ENCODE assay signal across 35 cellular contexts in the genomic region with DNA sequence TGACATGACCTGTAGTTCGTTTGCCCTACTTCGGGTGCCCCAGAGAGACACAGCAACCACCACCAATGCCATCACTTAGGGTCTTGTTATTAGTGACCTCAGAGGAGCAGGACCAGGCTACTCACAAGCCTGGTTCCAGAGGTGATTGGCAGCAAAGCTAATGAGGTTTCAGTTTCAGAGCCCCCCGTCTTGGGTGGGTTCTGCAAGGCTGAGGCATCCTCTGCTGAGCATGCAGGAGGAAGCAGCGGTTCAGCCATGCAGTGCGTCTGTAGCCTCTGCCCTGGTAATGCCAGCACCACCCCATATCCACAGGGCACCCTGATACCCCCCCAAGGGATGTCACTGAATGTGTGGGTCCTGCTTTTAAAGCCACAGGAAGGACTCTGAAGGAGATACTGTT. TPM values are rescaled to one million over a fixed set of nuclear protein-coding genes. Genes with fewer than 3 reads are reported as not detected.
"Had no signal": no experiment of that assay in that cellular context is flagged by ENCODE, and none has a peak within 500 bp of the region (broad histone marks: within the 10 kb centered on the region; RNA-seq: fewer than 3 reads in every experiment).

No MANE protein-coding gene starts in this region.

- H3K27ac ChIP-seq: adrenal gland, breast epithelium, cardiac muscle cell, colonic mucosa, epithelial cell of prostate, foreskin keratinocyte, gastrocnemius medialis had no signal

- H3K27ac Mint-ChIP-seq: activated CD4-positive, alpha-beta memory T cell treated with anti-CD3 and anti-CD28 coated beads, Interleukin-2, amount 10 ng/mL, durations not matched to agents 7 days and 5 days; activated CD4-positive, alpha-beta T cell treated with anti-CD3 and anti-CD28 coated beads, Interleukin-2, amount 10 ng/mL, durations not matched to agents 7 days and 5 days; activated naive CD8-positive, alpha-beta T cell treated with anti-CD3 and anti-CD28 coated beads for 36 hours; activated naive CD8-positive, alpha-beta T cell treated with anti-CD3 and anti-CD28 coated beads, Interleukin-2, amount 50 U/mL, for 24 hours; activated T-helper 17 cell treated with anti-CD3 and anti-CD28 coated beads, Interleukin-2, amount 50 U/mL, for 72 hours; brain; T-helper 17 cell; T-helper 2 cell treated with Interferon-gamma antibody and Interleukin-4, amounts not matched to agents 5 μg/mL and 100 μg/mL, for 36 hours had no signal

- H3K4me1 ChIP-seq: adrenal gland, breast epithelium, colonic mucosa, foreskin keratinocyte, gastrocnemius medialis had no signal

- H3K4me3 Mint-ChIP-seq: activated CD4-positive, alpha-beta memory T cell treated with anti-CD3 and anti-CD28 coated beads, Interleukin-2, amount 10 ng/mL, durations not matched to agents 7 days and 5 days; activated CD4-positive, alpha-beta T cell treated with anti-CD3 and anti-CD28 coated beads, Interleukin-2, amount 10 ng/mL, durations not matched to agents 7 days and 5 days; activated naive CD8-positive, alpha-beta T cell treated with anti-CD3 and anti-CD28 coated beads for 36 hours; activated naive CD8-positive, alpha-beta T cell treated with anti-CD3 and anti-CD28 coated beads, Interleukin-2, amount 50 U/mL, for 24 hours; activated T-cell treated with anti-CD3 and anti-CD28 coated beads, Interleukin-2, amount 50 U/mL, for 4 hours; activated T-helper 17 cell treated with anti-CD3 and anti-CD28 coated beads, Interleukin-2, amount 50 U/mL, for 72 hours; brain; T-helper 17 cell; T-helper 2 cell treated with Interferon-gamma antibody and Interleukin-4, amounts not matched to agents 5 μg/mL and 100 μg/mL, for 36 hours had no signal

- H3K36me3 Mint-ChIP-seq: activated naive CD8-positive, alpha-beta T cell treated with anti-CD3 and anti-CD28 coated beads for 36 hours; brain had no signal

- H3K36me3 ChIP-seq: adrenal gland, breast epithelium, cardiac muscle cell, colonic mucosa, gastrocnemius medialis had no signal

- H3K4me1 Mint-ChIP-seq: activated CD4-positive, alpha-beta memory T cell treated with anti-CD3 and anti-CD28 coated beads, Interleukin-2, amount 10 ng/mL, durations not matched to agents 7 days and 5 days; activated naive CD8-positive, alpha-beta T cell treated with anti-CD3 and anti-CD28 coated beads for 36 hours; activated naive CD8-positive, alpha-beta T cell treated with anti-CD3 and anti-CD28 coated beads, Interleukin-2, amount 50 U/mL, for 24 hours; activated T-helper 17 cell treated with anti-CD3 and anti-CD28 coated beads, Interleukin-2, amount 50 U/mL, for 72 hours; brain; T-helper 17 cell had no signal

- H3K9me3 Mint-ChIP-seq: activated CD4-positive, alpha-beta memory T cell treated with anti-CD3 and anti-CD28 coated beads, Interleukin-2, amount 10 ng/mL, durations not matched to agents 7 days and 5 days; activated CD4-positive, alpha-beta T cell treated with anti-CD3 and anti-CD28 coated beads, Interleukin-2, amount 10 ng/mL, durations not matched to agents 7 days and 5 days; activated naive CD8-positive, alpha-beta T cell treated with anti-CD3 and anti-CD28 coated beads for 36 hours; activated naive CD8-positive, alpha-beta T cell treated with anti-CD3 and anti-CD28 coated beads, Interleukin-2, amount 50 U/mL, for 24 hours; activated T-cell treated with anti-CD3 and anti-CD28 coated beads, Interleukin-2, amount 50 U/mL, for 4 hours; activated T-helper 17 cell treated with anti-CD3 and anti-CD28 coated beads, Interleukin-2, amount 50 U/mL, for 72 hours; T-helper 2 cell treated with Interferon-gamma antibody and Interleukin-4, amounts not matched to agents 5 μg/mL and 100 μg/mL, for 36 hours had no signal

- H3K4me3 ChIP-seq: adrenal gland, breast epithelium, cardiac muscle cell, colonic mucosa, gastrocnemius medialis had no signal

- H3K27me3 ChIP-seq: adrenal gland, breast epithelium, cardiac muscle cell, colonic mucosa, gastrocnemius medialis had no signal

- DNase-seq: activated CD4-positive, alpha-beta memory T cell treated with anti-CD3 and anti-CD28 coated beads, Interleukin-2, amount 10 ng/mL, durations not matched to agents 7 days and 5 days; activated CD4-positive, alpha-beta T cell treated with anti-CD3 and anti-CD28 coated beads for 1 hour; activated CD4-positive, alpha-beta T cell treated with anti-CD3 and anti-CD28 coated beads for 4 hours; activated CD4-positive, alpha-beta T cell treated with anti-CD3 and anti-CD28 coated beads, Interleukin-2, amount 10 ng/mL, durations not matched to agents 7 days and 5 days; activated CD4-positive, alpha-beta T cell treated with anti-CD3 and anti-CD28 coated beads, Interleukin-2, amount 50 U/mL, for 4 hours; activated CD4-positive, CD25-positive, alpha-beta regulatory T cell; activated CD8-positive, alpha-beta memory T cell treated with anti-CD3 and anti-CD28 coated beads, Interleukin-2, amount 50 U/mL, for 48 hours; activated effector memory CD4-positive, alpha-beta T cell treated with Interleukin-2 at 50 U/mL for 16 hours; activated gamma-delta T cell treated with Interleukin-2 at 50 U/mL for 16 hours; activated naive CD4-positive, alpha-beta T cell treated with anti-CD3 and anti-CD28 coated beads, Interleukin-2, amount 50 U/mL, for 16 hours; activated naive CD4-positive, alpha-beta T cell treated with Interleukin-2 at 50 U/mL for 16 hours; activated naive CD8-positive, alpha-beta T cell treated with anti-CD3 and anti-CD28 coated beads for 36 hours; activated naive CD8-positive, alpha-beta T cell treated with anti-CD3 and anti-CD28 coated beads, Interleukin-2, amount 50 U/mL, for 24 hours; activated T-cell treated with anti-CD3 and anti-CD28 coated beads for 4 hours; activated T-cell treated with anti-CD3 and anti-CD28 coated beads, Interleukin-2, amount 50 U/mL, for 4 hours; adrenal gland; amygdala; aorta; central memory CD4-positive, alpha-beta T cell; cerebellar nuclear complex; colonic mucosa; effector CD8-positive, alpha-beta T cell; gastrocnemius medialis; glutamatergic neuron; T-helper 1 cell; T-helper 17 cell; T1000 had no signal

- ATAC-seq: activated naive CD8-positive, alpha-beta T cell treated with anti-CD3 and anti-CD28 coated beads, Interleukin-2, amount 50 U/mL, for 24 hours; activated T-cell treated with anti-CD3 and anti-CD28 coated beads, Interleukin-2, amount 50 U/mL, for 4 hours; activated T-helper 17 cell treated with anti-CD3 and anti-CD28 coated beads, Interleukin-2, amount 50 U/mL, for 72 hours; esophagus mucosa; gastrocnemius medialis; T-helper 17 cell had no signal

- H3K9me3 ChIP-seq: adrenal gland, breast epithelium, colonic mucosa, gastrocnemius medialis had no signal

RNA-seq across cellular contexts. Expression of gene ITGA11, which starts 39.0 kb away (rescaled TPM):
- total RNA-seq: foreskin keratinocyte had no signal
- polyA plus RNA-seq: foreskin keratinocyte had no signal
